1 cellular context compared by ENCODE assay signal in the genomic region with DNA sequence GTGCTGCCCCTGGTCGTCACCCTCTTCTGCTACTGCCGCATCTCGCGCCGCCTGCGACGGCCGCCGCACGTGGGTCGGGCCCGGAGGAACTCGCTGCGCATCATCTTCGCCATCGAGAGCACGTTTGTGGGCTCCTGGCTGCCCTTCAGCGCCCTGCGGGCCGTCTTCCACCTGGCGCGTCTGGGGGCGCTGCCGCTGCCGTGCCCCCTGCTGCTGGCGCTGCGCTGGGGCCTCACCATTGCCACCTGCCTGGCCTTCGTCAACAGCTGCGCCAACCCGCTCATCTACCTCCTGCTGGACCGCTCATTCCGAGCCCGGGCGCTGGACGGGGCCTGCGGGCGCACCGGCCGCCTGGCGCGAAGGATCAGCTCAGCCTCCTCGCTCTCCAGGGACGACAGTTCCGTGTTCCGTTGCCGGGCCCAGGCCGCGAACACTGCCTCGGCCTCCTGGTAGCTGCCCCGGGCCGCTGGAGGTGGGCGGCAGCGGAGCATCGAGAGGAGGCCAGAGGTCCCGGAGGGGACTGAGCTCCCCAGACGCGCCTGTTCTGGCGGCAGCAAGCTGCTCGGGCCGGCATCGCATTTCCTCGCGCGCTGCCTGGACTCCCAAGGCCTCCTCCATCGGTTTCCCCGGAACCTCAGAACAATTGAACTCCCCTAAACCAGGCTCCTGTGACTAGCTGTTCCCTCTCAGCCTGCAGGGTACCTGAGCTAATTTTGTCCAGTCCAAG.
TF ChIP-seq lines count a peak whose summit lies in the region.

No MANE protein-coding gene starts in this region.

TF ChIP-seq in GM23338, 12 proteins besides CTCF, POLR2A, EP300 and RAD21 (continued from another document):
- TF ChIP-seq, protein P1, sequence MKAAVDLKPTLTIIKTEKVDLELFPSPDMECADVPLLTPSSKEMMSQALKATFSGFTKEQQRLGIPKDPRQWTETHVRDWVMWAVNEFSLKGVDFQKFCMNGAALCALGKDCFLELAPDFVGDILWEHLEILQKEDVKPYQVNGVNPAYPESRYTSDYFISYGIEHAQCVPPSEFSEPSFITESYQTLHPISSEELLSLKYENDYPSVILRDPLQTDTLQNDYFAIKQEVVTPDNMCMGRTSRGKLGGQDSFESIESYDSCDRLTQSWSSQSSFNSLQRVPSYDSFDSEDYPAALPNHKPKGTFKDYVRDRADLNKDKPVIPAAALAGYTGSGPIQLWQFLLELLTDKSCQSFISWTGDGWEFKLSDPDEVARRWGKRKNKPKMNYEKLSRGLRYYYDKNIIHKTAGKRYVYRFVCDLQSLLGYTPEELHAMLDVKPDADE (IDR thresholded peaks at IDR 0.05): no peak
- TF ChIP-seq JUNB (IDR thresholded peaks at IDR 0.05; ENCODE audit: unreplicated experiment) (no peak), EZH2 (IDR thresholded peaks at IDR 0.05; ENCODE audit: low read depth, unreplicated experiment) (no peak), EZH2phosphoT487 (IDR thresholded peaks at IDR 0.05; ENCODE audit: unreplicated experiment) (no peak), ZNF331 (CRISPR knock-in tag; IDR thresholded peaks at IDR 0.05; ENCODE audit: low read depth) (no peak), CREB1 (CRISPR knock-in tag; IDR thresholded peaks at IDR 0.05; ENCODE audit: low read depth) (no peak), STAT1 (IDR thresholded peaks at IDR 0.05; ENCODE audit: unreplicated experiment) (no peak)
- TF ChIP-seq, protein P2, sequence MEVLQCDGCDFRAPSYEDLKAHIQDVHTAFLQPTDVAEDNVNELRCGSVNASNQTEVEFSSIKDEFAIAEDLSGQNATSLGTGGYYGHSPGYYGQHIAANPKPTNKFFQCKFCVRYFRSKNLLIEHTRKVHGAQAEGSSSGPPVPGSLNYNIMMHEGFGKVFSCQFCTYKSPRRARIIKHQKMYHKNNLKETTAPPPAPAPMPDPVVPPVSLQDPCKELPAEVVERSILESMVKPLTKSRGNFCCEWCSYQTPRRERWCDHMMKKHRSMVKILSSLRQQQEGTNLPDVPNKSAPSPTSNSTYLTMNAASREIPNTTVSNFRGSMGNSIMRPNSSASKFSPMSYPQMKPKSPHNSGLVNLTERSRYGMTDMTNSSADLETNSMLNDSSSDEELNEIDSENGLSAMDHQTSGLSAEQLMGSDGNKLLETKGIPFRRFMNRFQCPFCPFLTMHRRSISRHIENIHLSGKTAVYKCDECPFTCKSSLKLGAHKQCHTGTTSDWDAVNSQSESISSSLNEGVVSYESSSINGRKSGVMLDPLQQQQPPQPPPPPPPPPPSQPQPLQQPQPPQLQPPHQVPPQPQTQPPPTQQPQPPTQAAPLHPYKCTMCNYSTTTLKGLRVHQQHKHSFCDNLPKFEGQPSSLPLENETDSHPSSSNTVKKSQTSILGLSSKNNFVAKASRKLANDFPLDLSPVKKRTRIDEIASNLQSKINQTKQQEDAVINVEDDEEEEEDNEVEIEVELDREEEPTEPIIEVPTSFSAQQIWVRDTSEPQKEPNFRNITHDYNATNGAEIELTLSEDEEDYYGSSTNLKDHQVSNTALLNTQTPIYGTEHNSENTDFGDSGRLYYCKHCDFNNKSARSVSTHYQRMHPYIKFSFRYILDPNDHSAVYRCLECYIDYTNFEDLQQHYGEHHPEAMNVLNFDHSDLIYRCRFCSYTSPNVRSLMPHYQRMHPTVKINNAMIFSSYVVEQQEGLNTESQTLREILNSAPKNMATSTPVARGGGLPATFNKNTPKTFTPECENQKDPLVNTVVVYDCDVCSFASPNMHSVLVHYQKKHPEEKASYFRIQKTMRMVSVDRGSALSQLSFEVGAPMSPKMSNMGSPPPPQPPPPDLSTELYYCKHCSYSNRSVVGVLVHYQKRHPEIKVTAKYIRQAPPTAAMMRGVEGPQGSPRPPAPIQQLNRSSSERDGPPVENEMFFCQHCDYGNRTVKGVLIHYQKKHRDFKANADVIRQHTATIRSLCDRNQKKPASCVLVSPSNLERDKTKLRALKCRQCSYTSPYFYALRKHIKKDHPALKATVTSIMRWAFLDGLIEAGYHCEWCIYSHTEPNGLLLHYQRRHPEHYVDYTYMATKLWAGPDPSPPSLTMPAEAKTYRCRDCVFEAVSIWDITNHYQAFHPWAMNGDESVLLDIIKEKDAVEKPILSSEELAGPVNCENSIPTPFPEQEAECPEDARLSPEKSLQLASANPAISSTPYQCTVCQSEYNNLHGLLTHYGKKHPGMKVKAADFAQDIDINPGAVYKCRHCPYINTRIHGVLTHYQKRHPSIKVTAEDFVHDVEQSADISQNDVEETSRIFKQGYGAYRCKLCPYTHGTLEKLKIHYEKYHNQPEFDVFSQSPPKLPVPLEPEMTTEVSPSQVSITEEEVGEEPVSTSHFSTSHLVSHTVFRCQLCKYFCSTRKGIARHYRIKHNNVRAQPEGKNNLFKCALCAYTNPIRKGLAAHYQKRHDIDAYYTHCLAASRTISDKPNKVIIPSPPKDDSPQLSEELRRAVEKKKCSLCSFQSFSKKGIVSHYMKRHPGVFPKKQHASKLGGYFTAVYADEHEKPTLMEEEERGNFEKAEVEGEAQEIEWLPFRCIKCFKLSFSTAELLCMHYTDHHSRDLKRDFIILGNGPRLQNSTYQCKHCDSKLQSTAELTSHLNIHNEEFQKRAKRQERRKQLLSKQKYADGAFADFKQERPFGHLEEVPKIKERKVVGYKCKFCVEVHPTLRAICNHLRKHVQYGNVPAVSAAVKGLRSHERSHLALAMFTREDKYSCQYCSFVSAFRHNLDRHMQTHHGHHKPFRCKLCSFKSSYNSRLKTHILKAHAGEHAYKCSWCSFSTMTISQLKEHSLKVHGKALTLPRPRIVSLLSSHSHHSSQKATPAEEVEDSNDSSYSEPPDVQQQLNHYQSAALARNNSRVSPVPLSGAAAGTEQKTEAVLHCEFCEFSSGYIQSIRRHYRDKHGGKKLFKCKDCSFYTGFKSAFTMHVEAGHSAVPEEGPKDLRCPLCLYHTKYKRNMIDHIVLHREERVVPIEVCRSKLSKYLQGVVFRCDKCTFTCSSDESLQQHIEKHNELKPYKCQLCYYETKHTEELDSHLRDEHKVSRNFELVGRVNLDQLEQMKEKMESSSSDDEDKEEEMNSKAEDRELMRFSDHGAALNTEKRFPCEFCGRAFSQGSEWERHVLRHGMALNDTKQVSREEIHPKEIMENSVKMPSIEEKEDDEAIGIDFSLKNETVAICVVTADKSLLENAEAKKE (CRISPR knock-in tag; IDR thresholded peaks at IDR 0.05): no peak
